Comparison of ENCODE assay signal across 8 cellular contexts in genomic region chr22:29524440-29525191, GRCh38. TPM values are rescaled to one million over a fixed set of nuclear protein-coding genes. Genes with fewer than 3 reads are reported as not detected.
DNase-seq lines count a peak whose midpoint lies in the region; ATAC-seq lines count a peak whose summit lies in the region.

No MANE protein-coding gene starts in this region.

- intact Hi-C loops in left ventricle myocardium superior (cut with micrococcal nuclease) = no loop called here

- peaks cover 99% of the 10 kb centered on the region for H3K36me3 Mint-ChIP-seq in stimulated activated effector memory CD8-positive, alpha-beta T cell treated with anti-CD3 and anti-CD28 coated beads, Interleukin-12 subunit alpha, Interleukin-12 subunit beta, amount 100 ng/mL, for 72 hours

- DNase-seq in DMS 273 (lab: John Stamatoyannopoulos, UW; ENCODE audit: unreplicated experiment) = peak; percentile 52
- DNase-seq in DMS 273 treated with DMSO at 0.1 percent for 48 hours (lab: John Stamatoyannopoulos, UW) = no peak
- peak; percentile 57 for DNase-seq in KBM-7
- DNase-seq in activated T-cell treated with anti-CD3 and anti-CD28 coated beads, Interleukin-2, amount 50 U/mL, for 48 hours = peak; percentile 24 to 34
- peak; percentile 44 for DNase-seq in left ventricle myocardium superior
- DNase-seq in stimulated activated effector memory CD8-positive, alpha-beta T cell treated with anti-CD3 and anti-CD28 coated beads, Interleukin-12 subunit alpha, Interleukin-12 subunit beta, amount 100 ng/mL, for 72 hours (ENCODE audit: low spot score in 2 of 2) = no peak
- no peak for DNase-seq in COLO829 (ENCODE audit: low spot score)

- no peak overlapping the region for H3K27ac Mint-ChIP-seq in stimulated activated effector memory CD8-positive, alpha-beta T cell treated with anti-CD3 and anti-CD28 coated beads, Interleukin-12 subunit alpha, Interleukin-12 subunit beta, amount 100 ng/mL, for 72 hours

- peak; percentile 78 for ATAC-seq in left ventricle myocardium superior
- peak; percentile 54 for ATAC-seq in stimulated activated effector memory CD8-positive, alpha-beta T cell treated with anti-CD3 and anti-CD28 coated beads, Interleukin-12 subunit alpha, Interleukin-12 subunit beta, amount 100 ng/mL, for 72 hours
- no peak for ATAC-seq in GM21515 (IDR thresholded peaks at IDR 0.05; ENCODE audit: unreplicated experiment)

- H3K4me3 Mint-ChIP-seq in stimulated activated effector memory CD8-positive, alpha-beta T cell treated with anti-CD3 and anti-CD28 coated beads, Interleukin-12 subunit alpha, Interleukin-12 subunit beta, amount 100 ng/mL, for 72 hours = no peak overlapping the region

- no peaks in the 10 kb centered on the region for H3K4me1 Mint-ChIP-seq in stimulated activated effector memory CD8-positive, alpha-beta T cell treated with anti-CD3 and anti-CD28 coated beads, Interleukin-12 subunit alpha, Interleukin-12 subunit beta, amount 100 ng/mL, for 72 hours

- in situ Hi-C loops in KBM-7 (cut with MboI; ENCODE audit: low pct_unique_long_range_greater_than_20kb, low sequenced_read_pairs) = no loop called here

- H3K9me3 Mint-ChIP-seq in stimulated activated effector memory CD8-positive, alpha-beta T cell treated with anti-CD3 and anti-CD28 coated beads, Interleukin-12 subunit alpha, Interleukin-12 subunit beta, amount 100 ng/mL, for 72 hours = no peaks in the 10 kb centered on the region

RNA-seq across cellular contexts. Expression of gene THOC5, which starts 28.9 kb away (rescaled TPM):
- total RNA-seq in left ventricle myocardium superior = 41.5 TPM

RNA-seq across cellular contexts. Expression of gene NEFH, which starts 44.6 kb away (rescaled TPM):
- 0.12 TPM for total RNA-seq in left ventricle myocardium superior

RNA-seq across cellular contexts. Expression of gene NIPSNAP1, which starts 56.3 kb away (rescaled TPM):
- 18.3 TPM for total RNA-seq in left ventricle myocardium superior

Comparison
In these comparisons a context has a peak if more than half of its experiments do, and no peak if none do; other contexts are left out.
1. DNase-seq: peak in DMS 273 (single experiment), KBM-7 (single experiment), activated T-cell treated with anti-CD3 and anti-CD28 coated beads, Interleukin-2, amount 50 U/mL, for 48 hours (2 of 2) and left ventricle myocardium superior (single experiment); none in DMS 273 treated with DMSO at 0.1 percent for 48 hours (single experiment), stimulated activated effector memory CD8-positive, alpha-beta T cell treated with anti-CD3 and anti-CD28 coated beads, Interleukin-12 subunit alpha, Interleukin-12 subunit beta, amount 100 ng/mL, for 72 hours (0 of 2) and COLO829 (single experiment).